23 cellular contexts compared by ENCODE assay signal in genomic region chrX:21675931-21676330, GRCh38. TPM values are rescaled to one million over a fixed set of nuclear protein-coding genes. Genes with fewer than 3 reads are reported as not detected.
"Had no signal": no experiment of that assay in that cellular context is flagged by ENCODE, and none has a peak within 500 bp of the region (broad histone marks: within the 10 kb centered on the region; RNA-seq: fewer than 3 reads in every experiment).

No MANE protein-coding gene starts in this region.

- H3K4me3 ChIP-seq: SJSA1, SK-N-MC had no signal

- DNase-seq: KBM-7, MV-4-11, NCI-H1048, NCI-H1105, NCI-H1436 treated with DMSO at 0.1 percent for 48 hours, NCI-H187, NCI-H2029, NCI-H2081 treated with DMSO at 0.1 percent for 48 hours, NCI-H2227 treated with DMSO at 0.1 percent for 48 hours, NCI-H446 treated with DMSO at 0.1 percent for 48 hours, NCI-H510A treated with DMSO at 0.1 percent for 48 hours, NCI-H526, NCI-H774, Right ventricle myocardium superior, RPMI8226, SIG-M5, T-helper 2 cell had no signal

- FAIRE-seq: RCC 7860 had no signal

- H3K36me3 ChIP-seq: SJSA1 had no signal

- H3K4me1 ChIP-seq: SJSA1 had no signal

- H3K27me3 ChIP-seq: SJSA1 had no signal

- H3K27ac ChIP-seq: SJSA1, SK-N-MC had no signal

- H3K9me3 ChIP-seq: SJSA1 had no signal

RNA-seq across cellular contexts. Expression of gene KLHL34, which starts 17.8 kb away (rescaled TPM):
- total RNA-seq: HT-29, LHCN-M2, MCF 10A, SJSA1 had no signal
